2 cellular contexts compared by ENCODE assay signal in the genomic region with DNA sequence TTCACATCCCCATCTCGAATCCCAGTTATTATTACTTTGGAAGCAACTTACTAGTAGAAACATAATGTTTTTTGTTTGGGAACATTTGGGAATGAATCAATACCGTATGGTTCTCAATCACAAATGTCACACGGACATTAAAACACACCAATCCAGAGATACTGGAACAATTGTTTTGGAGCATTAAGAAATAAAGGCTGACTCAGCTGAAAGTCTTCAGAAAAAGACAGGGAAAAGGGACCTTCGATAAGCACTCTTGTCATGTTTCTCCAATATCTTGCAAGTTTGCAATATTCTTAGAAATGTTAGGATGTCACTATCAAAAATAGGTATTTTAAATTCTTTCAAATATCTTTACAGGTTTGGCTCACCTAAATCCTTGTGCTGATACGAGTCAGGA.
TF ChIP-seq lines count a peak whose summit lies in the region.

No MANE protein-coding gene starts in this region.

TF ChIP-seq in HepG2, 621 proteins besides CTCF, POLR2A, EP300 and RAD21 (continued from another document):
- TF ChIP-seq HNF4G (IDR thresholded peaks at IDR 0.05; ENCODE audit: borderline replicate concordance, low read depth, low read length), result no peak
- TF ChIP-seq HNF4G (CRISPR knock-in tag; IDR thresholded peaks at IDR 0.05; ENCODE audit: borderline replicate concordance, low read depth), result no peak

TF ChIP-seq in K562, 482 proteins besides CTCF, POLR2A, EP300 and RAD21 (continued from another document):
- peak; percentile 69 for TF ChIP-seq C11orf30 (IDR thresholded peaks at IDR 0.05; ENCODE audit: low read depth)
- no peak for TF ChIP-seq CSDE1 (IDR thresholded peaks at IDR 0.05)
- TF ChIP-seq MAFK (IDR thresholded peaks at IDR 0.05; ENCODE audit: low read length), result peak; percentile 82
